Comparison of ENCODE assay signal across 17 cellular contexts in genomic region chr11:117664897-117665296, GRCh38.
DNase-seq lines count a peak whose midpoint lies in the region; ATAC-seq and TF ChIP-seq lines count a peak whose summit lies in the region.
"Had no signal": no experiment of that assay in that cellular context is flagged by ENCODE, and none has a peak within 500 bp of the region (broad histone marks: within the 10 kb centered on the region; RNA-seq: fewer than 3 reads in every experiment).

No MANE protein-coding gene starts in this region.

- no peaks in the 10 kb centered on the region; the same call in 2 of the 3 replicates for H3K9me3 Mint-ChIP-seq in GM23338
- no peaks in the 10 kb centered on the region for H3K9me3 Mint-ChIP-seq in nephron progenitor cell
- peaks cover 5% of the 10 kb centered on the region for H3K9me3 Mint-ChIP-seq in glutamatergic neuron (ENCODE audit: unreplicated experiment)
- no peaks in the 10 kb centered on the region for H3K9me3 Mint-ChIP-seq in CD8-positive, alpha-beta T cell
- H3K9me3 Mint-ChIP-seq: activated B cell treated with CpG ODN at 0.5 μM for 24 hours; activated CD4-positive, alpha-beta memory T cell treated with anti-CD3 and anti-CD28 coated beads for 36 hours had no signal

- H3K4me1 Mint-ChIP-seq in GM23338 (peaks cover 48% of the 10 kb centered on the region), nephron progenitor cell (peaks cover 46% of the 10 kb centered on the region), glutamatergic neuron (ENCODE audit: low read depth, unreplicated experiment) (peaks cover 18% of the 10 kb centered on the region)
- no peaks in the 10 kb centered on the region for H3K4me1 Mint-ChIP-seq in CD8-positive, alpha-beta T cell (ENCODE audit: low read depth)
- H3K4me1 Mint-ChIP-seq: activated B cell treated with CpG ODN at 0.5 μM for 24 hours had no signal

- H3K27me3 ChIP-seq in GM23338 (ENCODE audit: insufficient read depth) (no peaks in the 10 kb centered on the region), left ventricle myocardium inferior (ENCODE audit: low read depth) (no peaks in the 10 kb centered on the region)
- no peaks in the 10 kb centered on the region for H3K27me3 ChIP-seq in CD8-positive, alpha-beta T cell (ENCODE audit: insufficient read depth, low read length)
- H3K27me3 ChIP-seq: body of pancreas, gastroesophageal sphincter had no signal

- no peak overlapping the region for H3K4me2 ChIP-seq in GM23338
- H3K4me2 ChIP-seq: smooth muscle cell had no signal

- H3K36me3 Mint-ChIP-seq in GM23338 (ENCODE audit: low read depth) (no peaks in the 10 kb centered on the region), nephron progenitor cell (ENCODE audit: low read depth) (no peaks in the 10 kb centered on the region), glutamatergic neuron (ENCODE audit: unreplicated experiment) (no peaks in the 10 kb centered on the region)
- no peaks in the 10 kb centered on the region for H3K36me3 Mint-ChIP-seq in CD8-positive, alpha-beta T cell
- H3K36me3 Mint-ChIP-seq: activated CD4-positive, alpha-beta memory T cell treated with anti-CD3 and anti-CD28 coated beads for 36 hours had no signal

- H2AFZ ChIP-seq in GM23338 = peak overlapping the region; percentile 85

- CTCF ChIA-PET in CD8-positive, alpha-beta T cell (lab: Charles Lee) = no interaction called here

- TF ChIP-seq CTCF in GM23338 (conservative IDR thresholded peaks at IDR 0.05; ENCODE audit: low read depth in 2 of 2) = no peak
- TF ChIP-seq CTCF in left ventricle myocardium inferior (IDR thresholded peaks at IDR 0.05; ENCODE audit: borderline replicate concordance) = no peak
- no peak for TF ChIP-seq CTCF in nephron progenitor cell (IDR thresholded peaks at IDR 0.05)
- no peak for TF ChIP-seq CTCF in glutamatergic neuron (IDR thresholded peaks at IDR 0.05; ENCODE audit: partially characterized antibody, unreplicated experiment)
- no peak for TF ChIP-seq CTCF in CD8-positive, alpha-beta T cell (IDR thresholded peaks at IDR 0.05)

- no peaks in the 10 kb centered on the region for H3K9me2 ChIP-seq in GM23338 (ENCODE audit: insufficient read depth)

- H3K27me3 Mint-ChIP-seq in GM23338 (ENCODE audit: insufficient read depth, low read depth, poor library complexity) = peaks cover 9% of the 10 kb centered on the region
- H3K27me3 Mint-ChIP-seq in nephron progenitor cell (ENCODE audit: low read depth, poor library complexity) = peaks cover 64% of the 10 kb centered on the region
- peaks cover 9% of the 10 kb centered on the region for H3K27me3 Mint-ChIP-seq in glutamatergic neuron (ENCODE audit: unreplicated experiment)
- peaks cover 4% of the 10 kb centered on the region for H3K27me3 Mint-ChIP-seq in CD8-positive, alpha-beta T cell (ENCODE audit: low read depth)

- no peaks in the 10 kb centered on the region for H4K20me1 ChIP-seq in GM23338 (replicated peaks; ENCODE audit: insufficient read depth)

- peak; percentile 48 for ATAC-seq in GM23338
- ATAC-seq in CD8-positive, alpha-beta T cell = no peak
- ATAC-seq: body of pancreas, gastroesophageal sphincter, SK-N-SH treated with all-trans-retinoic acid at 6 μM for 48 hours had no signal

- H3K27ac Mint-ChIP-seq in GM23338 (no peak overlapping the region), nephron progenitor cell (peak overlapping the region; percentile 67), glutamatergic neuron (ENCODE audit: unreplicated experiment) (no peak overlapping the region)
- H3K27ac Mint-ChIP-seq in CD8-positive, alpha-beta T cell = no peak overlapping the region
- H3K27ac Mint-ChIP-seq: activated B cell treated with CpG ODN at 0.5 μM for 24 hours; activated CD4-positive, alpha-beta memory T cell treated with anti-CD3 and anti-CD28 coated beads for 36 hours had no signal

- no peaks in the 10 kb centered on the region for H3F3A ChIP-seq in GM23338 (replicated peaks; ENCODE audit: low read depth)

- H3K4me3 ChIP-seq in GM23338 (no peak overlapping the region), left ventricle myocardium inferior (no peak overlapping the region)
- H3K4me3 ChIP-seq in CD8-positive, alpha-beta T cell (ENCODE audit: low read depth, low read length) = no peak overlapping the region
- H3K4me3 ChIP-seq: body of pancreas, gastroesophageal sphincter, HAP-1, smooth muscle cell had no signal

- H3K4me1 ChIP-seq in GM23338 (ENCODE audit: insufficient read depth) (peaks cover 17% of the 10 kb centered on the region), left ventricle myocardium inferior (peaks cover 26% of the 10 kb centered on the region)
- H3K4me1 ChIP-seq in CD8-positive, alpha-beta T cell (ENCODE audit: insufficient read depth, low read length) = no peaks in the 10 kb centered on the region
- H3K4me1 ChIP-seq: body of pancreas, HAP-1 had no signal

- no peaks in the 10 kb centered on the region for H3K9me3 ChIP-seq in left ventricle myocardium inferior (replicated peaks)
- H3K9me3 ChIP-seq in CD8-positive, alpha-beta T cell (ENCODE audit: low read length) = no peaks in the 10 kb centered on the region
- H3K9me3 ChIP-seq: body of pancreas, gastroesophageal sphincter, HAP-1 had no signal

- DNase-seq in GM23338 (ENCODE audit: low spot score) = no peak
- peak; percentile 20 for DNase-seq in left ventricle myocardium inferior
- DNase-seq in nephron progenitor cell = peak; percentile 69
- no peak for DNase-seq in glutamatergic neuron
- no peak for DNase-seq in activated CD4-positive, alpha-beta T cell treated with anti-CD3 and anti-CD28 coated beads, Interleukin-2, amount 50 U/mL, for 4 hours
- DNase-seq in CD8-positive, alpha-beta T cell = no peak
- DNase-seq: activated B cell treated with CpG ODN at 0.5 μM for 24 hours; activated CD4-positive, alpha-beta memory T cell treated with anti-CD3 and anti-CD28 coated beads for 36 hours; body of pancreas; NCI-H1048; NCI-H187; NCI-H2227 treated with DMSO at 0.1 percent for 48 hours had no signal

- intact Hi-C loops in left ventricle myocardium inferior (cut with micrococcal nuclease) = no loop called here
- intact Hi-C loops in CD8-positive, alpha-beta T cell (cut with DNase I, micrococcal nuclease) = no loop called here

- H3K27ac ChIP-seq in GM23338 (ENCODE audit: low read depth) (no peak overlapping the region), angular gyrus (ENCODE audit: low read depth, low read length) (peak overlapping the region; percentile 95), left ventricle myocardium inferior (replicated peaks) (no peak overlapping the region)
- no peak overlapping the region for H3K27ac ChIP-seq in CD8-positive, alpha-beta T cell (ENCODE audit: low read depth, low read length)
- H3K27ac ChIP-seq: body of pancreas had no signal

- H3K36me3 ChIP-seq in GM23338 (ENCODE audit: insufficient read depth) (no peaks in the 10 kb centered on the region), left ventricle myocardium inferior (no peaks in the 10 kb centered on the region)
- no peaks in the 10 kb centered on the region for H3K36me3 ChIP-seq in CD8-positive, alpha-beta T cell (ENCODE audit: insufficient read depth, low read length)
- H3K36me3 ChIP-seq: gastroesophageal sphincter, HAP-1 had no signal

- H3K79me2 ChIP-seq in GM23338 (replicated peaks; ENCODE audit: insufficient read depth) = no peaks in the 10 kb centered on the region

- H3K4me3 Mint-ChIP-seq in GM23338 (no peak overlapping the region; the same call in 2 of the 3 replicates), nephron progenitor cell (peak overlapping the region; percentile 56), glutamatergic neuron (ENCODE audit: unreplicated experiment) (no peak overlapping the region)
- H3K4me3 Mint-ChIP-seq in CD8-positive, alpha-beta T cell = no peak overlapping the region
- H3K4me3 Mint-ChIP-seq: activated B cell treated with CpG ODN at 0.5 μM for 24 hours; activated CD4-positive, alpha-beta memory T cell treated with anti-CD3 and anti-CD28 coated beads for 36 hours had no signal

- POLR2A ChIA-PET in CD8-positive, alpha-beta T cell (lab: Charles Lee) = no interaction called here

TF ChIP-seq in GM23338, 12 proteins besides CTCF, POLR2A, EP300 and RAD21:
- no peak for TF ChIP-seq NANOG (IDR thresholded peaks at IDR 0.05; ENCODE audit: borderline replicate concordance)
- no peak for TF ChIP-seq ZNF114 (CRISPR knock-in tag; IDR thresholded peaks at IDR 0.05)
- no peak for TF ChIP-seq JUNB (IDR thresholded peaks at IDR 0.05; ENCODE audit: unreplicated experiment)
- no peak for TF ChIP-seq POLR2AphosphoS5 (IDR thresholded peaks at IDR 0.05; ENCODE audit: low read depth)
- no peak for TF ChIP-seq ZNF331 (CRISPR knock-in tag; IDR thresholded peaks at IDR 0.05; ENCODE audit: low read depth)

Comparison
In these comparisons a context has a peak if more than half of its experiments do, and no peak if none do; other contexts are left out.
1. DNase-seq: peak in left ventricle myocardium inferior (single experiment) and nephron progenitor cell (single experiment); none in GM23338 (single experiment), glutamatergic neuron (single experiment), activated CD4-positive, alpha-beta T cell treated with anti-CD3 and anti-CD28 coated beads, Interleukin-2, amount 50 U/mL, for 4 hours (0 of 2) and CD8-positive, alpha-beta T cell (0 of 7).